In the genomic region with DNA sequence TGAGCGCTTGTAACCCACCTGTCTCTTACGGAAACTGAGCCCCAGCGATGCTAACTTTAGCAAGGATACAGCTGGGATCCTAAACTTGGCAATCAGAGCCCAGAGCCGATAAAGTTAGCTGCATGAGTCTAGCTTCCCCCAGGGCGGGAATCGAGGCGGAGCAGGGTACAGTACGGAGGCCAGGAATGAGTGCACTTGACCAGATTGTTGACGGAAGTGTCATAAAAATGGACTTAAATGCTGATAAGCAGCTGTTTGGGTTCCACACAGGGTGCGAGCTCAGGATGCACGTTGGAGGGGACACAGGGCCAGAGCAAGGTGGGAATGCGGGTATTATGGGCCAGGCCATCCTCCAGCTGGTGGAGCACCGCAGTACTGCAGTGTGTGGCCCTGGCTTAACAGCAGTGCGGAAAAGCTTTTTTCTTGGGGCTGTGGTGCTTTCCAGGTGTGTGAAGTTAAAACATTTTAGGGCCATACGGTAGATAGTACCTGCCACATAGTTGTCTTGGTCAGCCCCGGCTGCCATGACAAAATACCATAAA, we compare ENCODE assay signal across 8 cellular contexts. TPM values are rescaled to one million over a fixed set of nuclear protein-coding genes. Genes with fewer than 3 reads are reported as not detected.
DNase-seq lines count a peak whose midpoint lies in the region; ATAC-seq, FAIRE-seq and TF ChIP-seq lines count a peak whose summit lies in the region.
"Not testable (repeated sequence)": the region's sequence is repeated elsewhere in the genome, so short reads cannot be mapped to it uniquely, and the experiment has no call there.

No MANE protein-coding gene starts in this region.

- CTCF ChIA-PET in BJ (lab: Yijun Ruan, JAX) = not testable (repeated sequence)

- POLR2A ChIA-PET in BJ (lab: Charles Lee) = not testable (repeated sequence)

- TF ChIP-seq POLR2A in NB4 (IDR thresholded peaks at IDR 0.05; ENCODE audit: extremely low read depth, insufficient read length); gastrocnemius medialis (IDR thresholded peaks at IDR 0.05): not testable (repeated sequence)

- not testable (repeated sequence) for H3K27me3 ChIP-seq in BJ (ENCODE audit: control insufficient read depth, insufficient read depth, low read length); gastrocnemius medialis

- intact Hi-C loops in kidney (cut with DNase I) = not testable (repeated sequence)
- intact Hi-C loops in gastrocnemius medialis (cut with DNase I; ENCODE audit: low total_unique reads) = loop anchor here (10.0 kb wide), 1 partner anchor 380 kb away; the partner anchor contains the start of gene IPO8

- DNase-seq in BJ (ENCODE audit: low read depth); NB4 (ENCODE audit: low read depth); kidney: not testable (repeated sequence)
- DNase-seq in choroid plexus epithelial cell (ENCODE audit: low read depth) (peak; percentile 24), gastrocnemius medialis (peak in 1 of 2 donors; percentile 25)

- not testable (repeated sequence) for H3K4me1 ChIP-seq in kidney (ENCODE audit: control insufficient read depth in 1 of 2, insufficient read depth in 1 of 2, low read depth in 1 of 2, low read length in 2 of 2)
- H3K4me1 ChIP-seq in gastrocnemius medialis = peaks cover 5 to 10% of the 10 kb centered on the region in 2 donors

- in situ Hi-C loops in gastrocnemius medialis (cut with MboI; ENCODE audit: low sequenced_read_pairs in 4 of 4) = not testable (repeated sequence)

- H3K4me3 ChIP-seq in BJ (ENCODE audit: low read depth, low read length) = peak overlapping the region; percentile 62
- H3K4me3 ChIP-seq in NB4 (ENCODE audit: low read depth, low read length) = peak overlapping the region; percentile 91
- peak overlapping the region; percentile 65 for H3K4me3 ChIP-seq in WI38 (ENCODE audit: low read depth, low read length)
- H3K4me3 ChIP-seq in choroid plexus epithelial cell (ENCODE audit: low read depth, low read length) = peak overlapping the region; percentile 56
- H3K4me3 ChIP-seq in kidney (ENCODE audit: low read length in 2 of 2) = peak overlapping the region; percentile 70 to 75
- H3K4me3 ChIP-seq in gastrocnemius medialis = peak overlapping the region; percentile 72 to 93 (median 76)

- peak; percentile 43 for TF ChIP-seq CTCF in BJ (IDR thresholded peaks at IDR 0.05; ENCODE audit: insufficient read depth, low read depth, low read length)
- TF ChIP-seq CTCF in NB4 (IDR thresholded peaks at IDR 0.05; ENCODE audit: low read depth, low read length); WI38 (IDR thresholded peaks at IDR 0.05; ENCODE audit: low read depth, low read length); kidney (IDR thresholded peaks at IDR 0.05; ENCODE audit: borderline replicate concordance, extremely low read depth, insufficient read depth): not testable (repeated sequence)
- TF ChIP-seq CTCF in choroid plexus epithelial cell (conservative IDR thresholded peaks at IDR 0.05; ENCODE audit: low read depth, low read length) = peak; percentile 36
- peak in 3 of 5 experiments; percentile 17 to 36 (median 32) for TF ChIP-seq CTCF in gastrocnemius medialis (IDR thresholded peaks at IDR 0.05 in 4 of 5, conservative IDR thresholded peaks at IDR 0.05 in 1 of 5)

- peak overlapping the region in 1 of 2 donors; percentile 73 for H3K9ac ChIP-seq in kidney (ENCODE audit: low read length in 2 of 2)

- ATAC-seq in GM19351 (IDR thresholded peaks at IDR 0.05; ENCODE audit: unreplicated experiment) (peak; percentile 46), HG02981 (IDR thresholded peaks at IDR 0.05; ENCODE audit: unreplicated experiment) (peak; percentile 41), gastrocnemius medialis (peak; percentile 58 to 63)

- H3K36me3 ChIP-seq in BJ (ENCODE audit: control insufficient read depth, insufficient read depth, low read length); kidney (ENCODE audit: control insufficient read depth in 1 of 2, insufficient read depth in 2 of 2, low read length in 2 of 2); gastrocnemius medialis: not testable (repeated sequence)

- not testable (repeated sequence) for FAIRE-seq in kidney (lab: Jason Lieb, UNC)

- H3K9me3 ChIP-seq in kidney (ENCODE audit: control insufficient read depth in 1 of 2, low read length in 2 of 2); gastrocnemius medialis: not testable (repeated sequence)

- H3K27ac ChIP-seq in kidney (ENCODE audit: low read depth in 2 of 2, low read length in 2 of 2) (peak overlapping the region in 1 of 2 donors; percentile 54), gastrocnemius medialis (peak overlapping the region; percentile 75 to 97 (median 92))

RNA-seq across cellular contexts. Expression of gene DDX11, which starts 0.7 kb away (rescaled TPM):
- polyA plus RNA-seq in BJ (2011; rRNA removed) = 8.5 and 12.8 TPM in 2 replicates
- polyA minus RNA-seq in BJ (2011; rRNA and poly(A)+ RNA removed) = 11.4 and 14.2 TPM in 2 replicates
- 29.9 TPM for total RNA-seq in kidney
- polyA plus RNA-seq in kidney (ENCODE audit: insufficient read depth, low read depth, low replicate concordance) = 1.9 TPM
- total RNA-seq in gastrocnemius medialis = 10 to 100 TPM in 2 of 4 donors, 1 to 10 TPM in 2; 5.1 to 29.8 (median 13.3) TPM
